Comparison of ENCODE assay signal across 15 cellular contexts in genomic region chr5:55108651-55109050, GRCh38.
"Had no signal": no experiment of that assay in that cellular context is flagged by ENCODE, and none has a peak within 500 bp of the region (broad histone marks: within the 10 kb centered on the region; RNA-seq: fewer than 3 reads in every experiment).

No MANE protein-coding gene starts in this region.

- H3K27ac ChIP-seq: prostate gland, skin epidermis, suprapubic skin, transverse colon, uterus had no signal

- DNase-seq: activated CD4-positive, alpha-beta T cell treated with anti-CD3 and anti-CD28 coated beads for 36 hours; activated CD4-positive, alpha-beta T cell treated with anti-CD3 and anti-CD28 coated beads, Interleukin-2, amount 50 U/mL, for 48 hours; aorta; foreskin fibroblast; hippocampal formation; right cardiac atrium; stimulated activated CD4-positive, alpha-beta T cell treated with anti-CD3 and anti-CD28 coated beads, Interleukin-15, amount 100 ng/mL, for 24 hours; stimulated activated CD4-positive, alpha-beta T cell treated with anti-CD3 and anti-CD28 coated beads, Interleukin-2, amount 100 ng/mL, for 48 hours; T-helper 17 cell; transverse colon; uterus had no signal

- H3K4me3 ChIP-seq: lung, prostate gland, skin epidermis, suprapubic skin, transverse colon, uterus had no signal

- H3K27me3 ChIP-seq: suprapubic skin, transverse colon, uterus had no signal

- H3K36me3 ChIP-seq: prostate gland, suprapubic skin, transverse colon, uterus had no signal
